15 cellular contexts compared by ENCODE assay signal in genomic region chr1:84377480-84378095, GRCh38. TPM values are rescaled to one million over a fixed set of nuclear protein-coding genes. Genes with fewer than 3 reads are reported as not detected.
DNase-seq lines count a peak whose midpoint lies in the region; ATAC-seq and TF ChIP-seq lines count a peak whose summit lies in the region.
"Had no signal": no experiment of that assay in that cellular context is flagged by ENCODE, and none has a peak within 500 bp of the region (broad histone marks: within the 10 kb centered on the region; RNA-seq: fewer than 3 reads in every experiment).

No MANE protein-coding gene starts in this region.

- in situ Hi-C loops in brain microvascular endothelial cell (cut with HindIII; ENCODE audit: low pct_ligation_motif_present, low sequenced_read_pairs), result no loop called here

- H3K27ac ChIP-seq in brain microvascular endothelial cell, result no peak overlapping the region

- ATAC-seq in HG02623 (IDR thresholded peaks at IDR 0.05; ENCODE audit: unreplicated experiment) (no peak), GM18858 (IDR thresholded peaks at IDR 0.05; ENCODE audit: unreplicated experiment) (no peak)
- ATAC-seq: activated CD4-positive, CD25-positive, alpha-beta regulatory T cell treated with anti-CD3 and anti-CD28 coated beads, Interleukin-2, amount 50 U/mL, for 24 hours had no signal

- H3K27me3 Mint-ChIP-seq in activated T-helper 1 cell treated with anti-CD3 and anti-CD28 coated beads, Interleukin-12 subunit alpha, Interleukin-12 subunit beta, Interleukin-2, Interleukin-4 antibody, amounts not matched to agents 30 ng/mL and 10 ng/mL and 1 ng/mL, durations not matched to agents 14 hours and 24 hours and 36 hours (ENCODE audit: insufficient read depth), result peaks cover 4% of the 10 kb centered on the region
- H3K27me3 Mint-ChIP-seq: progenitor cell of endocrine pancreas, type B pancreatic cell had no signal

- no peaks in the 10 kb centered on the region for H3K27me3 ChIP-seq in brain microvascular endothelial cell (replicated peaks)
- no peaks in the 10 kb centered on the region for H3K27me3 ChIP-seq in kidney epithelial cell (ENCODE audit: control insufficient read depth, insufficient read depth, low read length)

- no peak for TF ChIP-seq CTCF in AG09309 (IDR thresholded peaks at IDR 0.05; ENCODE audit: control insufficient read depth, insufficient read depth, low read depth, low read length, missing control alignments)
- no peak for TF ChIP-seq CTCF in brain microvascular endothelial cell (IDR thresholded peaks at IDR 0.05; ENCODE audit: low read depth, low read length, missing control alignments)
- TF ChIP-seq CTCF in kidney epithelial cell (IDR thresholded peaks at IDR 0.05; ENCODE audit: insufficient read depth, low read length, poor library complexity, severe bottlenecking), result no peak

- DNase-seq in AG09309 (ENCODE audit: low read depth), result peak; percentile 16
- peak; percentile 91 for DNase-seq in M059J (ENCODE audit: low read depth)
- peak; percentile 81 for DNase-seq in brain microvascular endothelial cell
- peak; percentile 38 for DNase-seq in kidney epithelial cell (ENCODE audit: low read depth)
- no peak for DNase-seq in NCI-H345 treated with DMSO at 0.1 percent for 48 hours (lab: John Stamatoyannopoulos, UW; ENCODE audit: unreplicated experiment)
- no peak for DNase-seq in activated T-helper 1 cell treated with anti-CD3 and anti-CD28 coated beads, Interleukin-12 subunit alpha, Interleukin-12 subunit beta, Interleukin-2, Interleukin-4 antibody, amounts not matched to agents 30 ng/mL and 10 ng/mL and 1 ng/mL, durations not matched to agents 14 hours and 24 hours and 36 hours (ENCODE audit: low spot score)
- DNase-seq: mesendoderm, NCI-H2171 had no signal

- intact Hi-C loops in activated T-helper 1 cell treated with anti-CD3 and anti-CD28 coated beads, Interleukin-12 subunit alpha, Interleukin-12 subunit beta, Interleukin-2, Interleukin-4 antibody, amounts not matched to agents 30 ng/mL and 10 ng/mL and 1 ng/mL, durations not matched to agents 14 hours and 24 hours and 36 hours (cut with micrococcal nuclease), result no loop called here

- H3K36me3 Mint-ChIP-seq in activated T-helper 1 cell treated with anti-CD3 and anti-CD28 coated beads, Interleukin-12 subunit alpha, Interleukin-12 subunit beta, Interleukin-2, Interleukin-4 antibody, amounts not matched to agents 30 ng/mL and 10 ng/mL and 1 ng/mL, durations not matched to agents 14 hours and 24 hours and 36 hours (ENCODE audit: low read depth), result no peaks in the 10 kb centered on the region
- H3K36me3 Mint-ChIP-seq: CD14-positive monocyte, type B pancreatic cell had no signal

- no peaks in the 10 kb centered on the region for H3K9me3 Mint-ChIP-seq in activated T-helper 1 cell treated with anti-CD3 and anti-CD28 coated beads, Interleukin-12 subunit alpha, Interleukin-12 subunit beta, Interleukin-2, Interleukin-4 antibody, amounts not matched to agents 30 ng/mL and 10 ng/mL and 1 ng/mL, durations not matched to agents 14 hours and 24 hours and 36 hours

- H3K4me3 ChIP-seq in AG09309 (ENCODE audit: control insufficient read depth, low read depth, low read length) (no peak overlapping the region), brain microvascular endothelial cell (ENCODE audit: low read depth, low read length) (no peak overlapping the region), kidney epithelial cell (ENCODE audit: low read depth, low read length) (no peak overlapping the region)

- no peaks in the 10 kb centered on the region for H3K4me1 Mint-ChIP-seq in activated T-helper 1 cell treated with anti-CD3 and anti-CD28 coated beads, Interleukin-12 subunit alpha, Interleukin-12 subunit beta, Interleukin-2, Interleukin-4 antibody, amounts not matched to agents 30 ng/mL and 10 ng/mL and 1 ng/mL, durations not matched to agents 14 hours and 24 hours and 36 hours (ENCODE audit: low read depth)

- H3K36me3 ChIP-seq in brain microvascular endothelial cell (replicated peaks) (no peaks in the 10 kb centered on the region), kidney epithelial cell (ENCODE audit: control insufficient read depth, insufficient read depth, low read length) (no peaks in the 10 kb centered on the region)

- no peak overlapping the region for H3K27ac Mint-ChIP-seq in activated T-helper 1 cell treated with anti-CD3 and anti-CD28 coated beads, Interleukin-12 subunit alpha, Interleukin-12 subunit beta, Interleukin-2, Interleukin-4 antibody, amounts not matched to agents 30 ng/mL and 10 ng/mL and 1 ng/mL, durations not matched to agents 14 hours and 24 hours and 36 hours
- H3K27ac Mint-ChIP-seq: CD14-positive monocyte, progenitor cell of endocrine pancreas, type B pancreatic cell had no signal

- no peak overlapping the region for H3K4me3 Mint-ChIP-seq in activated T-helper 1 cell treated with anti-CD3 and anti-CD28 coated beads, Interleukin-12 subunit alpha, Interleukin-12 subunit beta, Interleukin-2, Interleukin-4 antibody, amounts not matched to agents 30 ng/mL and 10 ng/mL and 1 ng/mL, durations not matched to agents 14 hours and 24 hours and 36 hours
- H3K4me3 Mint-ChIP-seq: CD14-positive monocyte, type B pancreatic cell had no signal

RNA-seq across cellular contexts. Expression of gene DNASE2B, which starts 20.7 kb away (rescaled TPM):
- not detected in 2 replicates for total RNA-seq in M059J (2014; rRNA removed; shearing (Covaris generic))
- total RNA-seq in kidney epithelial cell, result not detected in 2 replicates
- total RNA-seq in activated T-helper 1 cell treated with anti-CD3 and anti-CD28 coated beads, Interleukin-12 subunit alpha, Interleukin-12 subunit beta, Interleukin-2, Interleukin-4 antibody, amounts not matched to agents 30 ng/mL and 10 ng/mL and 1 ng/mL, durations not matched to agents 14 hours and 24 hours and 36 hours, result not detected in 2 replicates
- total RNA-seq: H4 had no signal

Comparison
In these comparisons a context has a peak if more than half of its experiments do, and no peak if none do; other contexts are left out.
1. DNase-seq: peak in AG09309 (single experiment), M059J (single experiment), brain microvascular endothelial cell (single experiment) and kidney epithelial cell (single experiment); none in NCI-H345 treated with DMSO at 0.1 percent for 48 hours (single experiment) and activated T-helper 1 cell treated with anti-CD3 and anti-CD28 coated beads, Interleukin-12 subunit alpha, Interleukin-12 subunit beta, Interleukin-2, Interleukin-4 antibody, amounts not matched to agents 30 ng/mL and 10 ng/mL and 1 ng/mL, durations not matched to agents 14 hours and 24 hours and 36 hours (single experiment).